Comparison of ENCODE assay signal across 1 cellular context in genomic region chr17:59892251-59892848, GRCh38.
TF ChIP-seq lines count a peak whose summit lies in the region.

No MANE protein-coding gene starts in this region.

TF ChIP-seq in HepG2, 621 proteins besides CTCF, POLR2A, EP300 and RAD21 (continued from another document and continues in another):
- TF ChIP-seq ZNF407 (CRISPR knock-in tag; IDR thresholded peaks at IDR 0.05; ENCODE audit: not compliant biosample characterization), result peak; percentile 6
- no peak for TF ChIP-seq DBP (CRISPR knock-in tag; IDR thresholded peaks at IDR 0.05; ENCODE audit: not compliant biosample characterization)
- TF ChIP-seq KLF11 (CRISPR knock-in tag; IDR thresholded peaks at IDR 0.05), result no peak
- no peak for TF ChIP-seq ZNF224 (CRISPR knock-in tag; IDR thresholded peaks at IDR 0.05)
- TF ChIP-seq ZXDC (CRISPR knock-in tag; IDR thresholded peaks at IDR 0.05), result no peak
- TF ChIP-seq CSRNP1 (CRISPR knock-in tag; IDR thresholded peaks at IDR 0.05), result 0 out of 2 replicates have a peak, but pooled peaks have one; percentile 10
- TF ChIP-seq MYNN (CRISPR knock-in tag; IDR thresholded peaks at IDR 0.05; ENCODE audit: low read depth), result 0 out of 2 replicates have a peak, but pooled peaks have one; percentile 15
- no peak for TF ChIP-seq RAD51 (IDR thresholded peaks at IDR 0.05; ENCODE audit: borderline replicate concordance)
- TF ChIP-seq ATF5 (CRISPR knock-in tag; IDR thresholded peaks at IDR 0.05; ENCODE audit: low read depth), result no peak
- TF ChIP-seq SRSF1 (optimal IDR thresholded peaks at IDR 0.05; ENCODE audit: low read depth, low read length), result no peak
- TF ChIP-seq MTA3 (CRISPR knock-in tag; IDR thresholded peaks at IDR 0.05), result no peak
- TF ChIP-seq ARID5B (CRISPR knock-in tag; IDR thresholded peaks at IDR 0.05), result no peak
- TF ChIP-seq NCOA1 (CRISPR knock-in tag; IDR thresholded peaks at IDR 0.05), result peak; percentile 8; the same call in 1 of the 2 replicates
- TF ChIP-seq PHF5A (CRISPR knock-in tag; IDR thresholded peaks at IDR 0.05; ENCODE audit: low read depth, unreplicated experiment), result peak; percentile 38
- no peak for TF ChIP-seq ETV6 (CRISPR knock-in tag; conservative IDR thresholded peaks at IDR 0.05)
- peak; percentile 28; the same call in 1 of the 2 replicates for TF ChIP-seq REPIN1 (CRISPR knock-in tag; IDR thresholded peaks at IDR 0.05; ENCODE audit: borderline replicate concordance, low read depth)
- no peak for TF ChIP-seq ZBED4 (CRISPR knock-in tag; IDR thresholded peaks at IDR 0.05; ENCODE audit: borderline replicate concordance)
- peak; percentile 29 for TF ChIP-seq TGIF2 (CRISPR knock-in tag; IDR thresholded peaks at IDR 0.05)
- peak; percentile 81 for TF ChIP-seq SIN3B (IDR thresholded peaks at IDR 0.05; ENCODE audit: low read length)
- TF ChIP-seq HES4 (CRISPR knock-in tag; IDR thresholded peaks at IDR 0.05; ENCODE audit: borderline replicate concordance), result peak; percentile 59; the same call in 1 of the 2 replicates
- 0 out of 2 replicates have a peak, but pooled peaks have one; percentile 43 for TF ChIP-seq ARID2 (CRISPR knock-in tag; IDR thresholded peaks at IDR 0.05; ENCODE audit: borderline replicate concordance)
- TF ChIP-seq ZNF841 (CRISPR knock-in tag; IDR thresholded peaks at IDR 0.05; ENCODE audit: borderline replicate concordance), result no peak
- TF ChIP-seq NKX3-1 (CRISPR knock-in tag; IDR thresholded peaks at IDR 0.05), result no peak
- TF ChIP-seq ZFX (CRISPR knock-in tag; IDR thresholded peaks at IDR 0.05; ENCODE audit: low read depth), result no peak
- no peak for TF ChIP-seq ATM (IDR thresholded peaks at IDR 0.05; ENCODE audit: borderline replicate concordance)
- TF ChIP-seq TARDBP (CRISPR knock-in tag; IDR thresholded peaks at IDR 0.05), result 0 out of 2 replicates have a peak, but pooled peaks have one; percentile 8
- peak; percentile 89 for TF ChIP-seq ASH2L (IDR thresholded peaks at IDR 0.05; ENCODE audit: insufficient read length, low read depth, low read length)
- TF ChIP-seq KMT2B (CRISPR knock-in tag; IDR thresholded peaks at IDR 0.05), result no peak
